19 cellular contexts compared by ENCODE assay signal in the genomic region with DNA sequence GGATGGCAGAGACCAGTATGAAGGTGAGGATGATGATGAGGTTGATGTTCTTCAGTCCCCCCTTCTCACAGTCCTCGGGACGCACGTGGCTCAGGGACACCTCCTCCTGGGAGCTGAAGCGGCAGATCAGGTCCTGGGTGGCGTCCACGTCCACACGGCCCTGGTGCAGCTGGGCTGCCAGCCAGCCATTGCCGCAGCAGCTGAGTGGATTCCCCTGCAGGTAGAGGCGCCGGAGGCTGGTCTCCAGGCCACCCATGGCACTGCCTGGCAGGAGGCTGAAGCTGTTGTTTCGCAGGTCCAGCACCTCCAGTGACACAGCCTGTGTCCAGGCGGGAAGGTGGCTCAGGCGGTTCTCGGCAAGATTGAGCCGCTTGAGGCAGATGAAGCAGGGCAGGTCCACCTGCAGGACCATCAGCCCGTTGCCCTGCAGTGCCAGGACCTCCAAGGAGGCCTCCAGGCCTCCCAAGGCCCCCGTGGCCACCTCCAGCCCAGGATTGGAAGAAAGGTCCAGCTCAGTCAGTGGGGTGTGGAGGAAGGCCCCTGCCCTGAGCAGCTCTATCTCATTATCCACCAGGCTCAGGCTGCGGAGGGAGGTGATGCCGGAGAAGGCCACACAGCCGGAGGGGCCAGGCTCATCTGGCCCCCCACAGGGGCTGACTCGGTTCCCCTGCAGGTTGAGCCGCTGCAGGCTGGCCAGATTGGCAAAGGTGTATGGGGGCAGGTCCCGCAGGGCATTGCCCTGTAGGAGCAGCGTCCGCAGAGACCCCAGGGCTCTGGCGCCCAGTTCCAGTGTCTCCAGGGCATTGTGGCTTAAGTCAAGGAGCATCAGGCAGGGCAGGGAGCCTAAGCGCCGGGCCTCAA. TPM values are rescaled to one million over a fixed set of nuclear protein-coding genes. Genes with fewer than 3 reads are reported as not detected.
DNase-seq lines count a peak whose midpoint lies in the region; ATAC-seq, FAIRE-seq and TF ChIP-seq lines count a peak whose summit lies in the region.
"Had no signal": no experiment of that assay in that cellular context is flagged by ENCODE, and none has a peak within 500 bp of the region (broad histone marks: within the 10 kb centered on the region; RNA-seq: fewer than 3 reads in every experiment).

No MANE protein-coding gene starts in this region.

- H3K27ac Mint-ChIP-seq in activated CD8-positive, alpha-beta T cell treated with anti-CD3 and anti-CD28 coated beads, Interleukin-2, amount 10 ng/mL, durations not matched to agents 7 days and 5 days = no peak overlapping the region
- H3K27ac Mint-ChIP-seq: activated naive CD8-positive, alpha-beta T cell treated with anti-CD3 and anti-CD28 coated beads, Interleukin-2, amount 10 ng/mL, durations not matched to agents 7 days and 5 days; CD4-positive, alpha-beta memory T cell had no signal

- H3K9me3 ChIP-seq in Peyer's patch = no peaks in the 10 kb centered on the region
- no peaks in the 10 kb centered on the region for H3K9me3 ChIP-seq in kidney (ENCODE audit: control insufficient read depth in 1 of 2, low read length in 2 of 2)
- no peaks in the 10 kb centered on the region for H3K9me3 ChIP-seq in smooth muscle cell (replicated peaks; ENCODE audit: low read depth)
- H3K9me3 ChIP-seq: neutrophil had no signal

- H3K79me2 ChIP-seq in smooth muscle cell (ENCODE audit: low read depth) = peaks cover 35% of the 10 kb centered on the region

- peaks cover 26% of the 10 kb centered on the region for H3K4me1 Mint-ChIP-seq in activated CD8-positive, alpha-beta T cell treated with anti-CD3 and anti-CD28 coated beads, Interleukin-2, amount 10 ng/mL, durations not matched to agents 7 days and 5 days (ENCODE audit: low read depth)

- H3K36me3 Mint-ChIP-seq in activated CD8-positive, alpha-beta T cell treated with anti-CD3 and anti-CD28 coated beads, Interleukin-2, amount 10 ng/mL, durations not matched to agents 7 days and 5 days (ENCODE audit: low read depth) = no peaks in the 10 kb centered on the region
- H3K36me3 Mint-ChIP-seq: activated naive CD8-positive, alpha-beta T cell treated with anti-CD3 and anti-CD28 coated beads, Interleukin-2, amount 10 ng/mL, durations not matched to agents 7 days and 5 days; CD4-positive, alpha-beta memory T cell; IgD-negative memory B cell had no signal

- H3K27me3 Mint-ChIP-seq in activated CD8-positive, alpha-beta T cell treated with anti-CD3 and anti-CD28 coated beads, Interleukin-2, amount 10 ng/mL, durations not matched to agents 7 days and 5 days (ENCODE audit: low read depth) = no peaks in the 10 kb centered on the region
- H3K27me3 Mint-ChIP-seq: CD4-positive, alpha-beta memory T cell had no signal

- H2AFZ ChIP-seq in smooth muscle cell (ENCODE audit: low read depth) = no peak overlapping the region

- TF ChIP-seq POLR2A in Peyer's patch (IDR thresholded peaks at IDR 0.05) = no peak

- H4K20me1 ChIP-seq in smooth muscle cell (ENCODE audit: low read depth) = peaks cover 78% of the 10 kb centered on the region

- no peak overlapping the region for H3K4me2 ChIP-seq in smooth muscle cell

- ATAC-seq in HG03571 (IDR thresholded peaks at IDR 0.05; ENCODE audit: unreplicated experiment) (no peak), left lobe of liver (no peak)
- ATAC-seq in activated CD8-positive, alpha-beta T cell treated with anti-CD3 and anti-CD28 coated beads, Interleukin-2, amount 10 ng/mL, durations not matched to agents 7 days and 5 days = no peak

- FAIRE-seq in kidney (lab: Jason Lieb, UNC) = no peak

- H3K27ac ChIP-seq in C4-2B = peak overlapping the region; percentile 81
- H3K27ac ChIP-seq in Peyer's patch = no peak overlapping the region
- no peak overlapping the region for H3K27ac ChIP-seq in kidney (ENCODE audit: low read depth in 2 of 2, low read length in 2 of 2)
- peak overlapping the region; percentile 42 for H3K27ac ChIP-seq in smooth muscle cell (ENCODE audit: low read depth)
- H3K27ac ChIP-seq: neutrophil had no signal

- WGBS in smooth muscle cell (ENCODE audit: low lambda C conversion rate) = 95% methylated on average over 28 of the region's 28 CpGs

- H3K27me3 ChIP-seq in Peyer's patch (no peaks in the 10 kb centered on the region), smooth muscle cell (ENCODE audit: low read depth) (no peaks in the 10 kb centered on the region)

- H3K4me1 ChIP-seq in Peyer's patch = peaks cover 0 to 18% (median 2%) of the 10 kb centered on the region in 4 donors
- peaks cover 2 to 20% of the 10 kb centered on the region in 2 donors for H3K4me1 ChIP-seq in kidney (ENCODE audit: control insufficient read depth in 1 of 2, insufficient read depth in 1 of 2, low read depth in 1 of 2, low read length in 2 of 2)
- H3K4me1 ChIP-seq in smooth muscle cell (ENCODE audit: low read depth) = no peaks in the 10 kb centered on the region

- H3K36me3 ChIP-seq in Peyer's patch (no peaks in the 10 kb centered on the region), kidney (ENCODE audit: control insufficient read depth in 1 of 2, insufficient read depth in 2 of 2, low read length in 2 of 2) (peaks cover 0 to 25% of the 10 kb centered on the region in 2 donors), smooth muscle cell (ENCODE audit: low read depth) (no peaks in the 10 kb centered on the region)
- H3K36me3 ChIP-seq: neutrophil had no signal

- POLR2A ChIA-PET in activated CD8-positive, alpha-beta T cell treated with anti-CD3 and anti-CD28 coated beads, Interleukin-2, amount 10 ng/mL, durations not matched to agents 7 days and 5 days (lab: Charles Lee) = no interaction called here

- peaks cover 22% of the 10 kb centered on the region for H3F3A ChIP-seq in smooth muscle cell (ENCODE audit: low read depth)

- DNase-seq in Peyer's patch (peak in 2 of 3 donors; percentile 35), kidney (peak; percentile 64), smooth muscle cell (lab: John Stamatoyannopoulos, UW; ENCODE audit: unreplicated experiment) (no peak), left lobe of liver (ENCODE audit: low spot score) (no peak)
- no peak for DNase-seq in activated CD8-positive, alpha-beta T cell treated with anti-CD3 and anti-CD28 coated beads, Interleukin-2, amount 10 ng/mL, durations not matched to agents 7 days and 5 days
- DNase-seq: activated CD4-positive, alpha-beta T cell treated with anti-CD3 and anti-CD28 coated beads, Interleukin-2, amount 50 U/mL, for 1 hour; activated naive CD8-positive, alpha-beta T cell treated with anti-CD3 and anti-CD28 coated beads, Interleukin-2, amount 10 ng/mL, durations not matched to agents 7 days and 5 days; CD4-positive, alpha-beta memory T cell; NCI-H1105; NCI-H2029; NCI-H526 treated with DMSO at 0.1 percent for 48 hours; stimulated activated CD4-positive, alpha-beta T cell treated with anti-CD3 and anti-CD28 coated beads, Interleukin-2, amount 100 ng/mL, for 24 hours had no signal

- H3K4me3 Mint-ChIP-seq in activated CD8-positive, alpha-beta T cell treated with anti-CD3 and anti-CD28 coated beads, Interleukin-2, amount 10 ng/mL, durations not matched to agents 7 days and 5 days = no peak overlapping the region
- H3K4me3 Mint-ChIP-seq: activated naive CD8-positive, alpha-beta T cell treated with anti-CD3 and anti-CD28 coated beads, Interleukin-2, amount 10 ng/mL, durations not matched to agents 7 days and 5 days; CD4-positive, alpha-beta memory T cell; IgD-negative memory B cell had no signal

- H3K9ac ChIP-seq in kidney (ENCODE audit: low read length in 2 of 2) (no peak overlapping the region), smooth muscle cell (ENCODE audit: low read depth) (no peak overlapping the region)

- no peaks in the 10 kb centered on the region for H3K9me3 Mint-ChIP-seq in activated CD8-positive, alpha-beta T cell treated with anti-CD3 and anti-CD28 coated beads, Interleukin-2, amount 10 ng/mL, durations not matched to agents 7 days and 5 days (ENCODE audit: insufficient read depth)
- H3K9me3 Mint-ChIP-seq: activated naive CD8-positive, alpha-beta T cell treated with anti-CD3 and anti-CD28 coated beads, Interleukin-2, amount 10 ng/mL, durations not matched to agents 7 days and 5 days; CD4-positive, alpha-beta memory T cell; IgD-negative memory B cell had no signal

- TF ChIP-seq CTCF in C4-2B (conservative IDR thresholded peaks at IDR 0.05) (no peak), Peyer's patch (IDR thresholded peaks at IDR 0.05) (no peak), kidney (IDR thresholded peaks at IDR 0.05; ENCODE audit: borderline replicate concordance, extremely low read depth, insufficient read depth) (no peak), smooth muscle cell (IDR thresholded peaks at IDR 0.05; ENCODE audit: borderline replicate concordance, insufficient read depth, poor library complexity, severe bottlenecking) (no peak)

- CTCF ChIA-PET in activated CD8-positive, alpha-beta T cell treated with anti-CD3 and anti-CD28 coated beads, Interleukin-2, amount 10 ng/mL, durations not matched to agents 7 days and 5 days (lab: Charles Lee) = no interaction called here

- H3K4me3 ChIP-seq in Peyer's patch (no peak overlapping the region), kidney (ENCODE audit: low read length in 2 of 2) (no peak overlapping the region), smooth muscle cell (no peak overlapping the region)
- H3K4me3 ChIP-seq: skin epidermis had no signal

- intact Hi-C loops in kidney (cut with DNase I) = no loop called here

RNA-seq across cellular contexts. Expression of gene LRRC32, which starts 10.6 kb away (rescaled TPM):
- 10 to 100 TPM in 3 of 4 donors, 1 to 10 TPM in 1; 4.0 to 36.7 (median 23.0) TPM for total RNA-seq in Peyer's patch
- total RNA-seq in kidney = 136 TPM
- 105 TPM for polyA plus RNA-seq in kidney (ENCODE audit: insufficient read depth, low read depth, low replicate concordance)
- total RNA-seq in smooth muscle cell = 147 and 171 TPM in 2 replicates
- 330 and 444 TPM in 2 replicates for polyA plus RNA-seq in smooth muscle cell
- 10.5 TPM for total RNA-seq in left lobe of liver
- total RNA-seq in activated CD8-positive, alpha-beta T cell treated with anti-CD3 and anti-CD28 coated beads, Interleukin-2, amount 10 ng/mL, durations not matched to agents 7 days and 5 days = under 1 TPM; 0.23 to 0.32 TPM
- total RNA-seq: G401, M059J had no signal
- polyA plus RNA-seq: IgD-negative memory B cell had no signal

Comparison
In these comparisons a context has a peak if more than half of its experiments do, and no peak if none do; other contexts are left out.
1. H3K27ac ChIP-seq: peak in C4-2B (single experiment) and smooth muscle cell (single experiment); none in Peyer's patch (0 of 4) and kidney (0 of 2).
2. DNase-seq: peak in Peyer's patch (2 of 3) and kidney (single experiment); none in smooth muscle cell (single experiment), left lobe of liver (single experiment) and activated CD8-positive, alpha-beta T cell treated with anti-CD3 and anti-CD28 coated beads, Interleukin-2, amount 10 ng/mL, durations not matched to agents 7 days and 5 days (single experiment).